1 cellular context compared by ENCODE assay signal in genomic region chr1:29084196-29084521, GRCh38.
TF ChIP-seq lines count a peak whose summit lies in the region.

No MANE protein-coding gene starts in this region.

TF ChIP-seq in K562, 482 proteins besides CTCF, POLR2A, EP300 and RAD21:
- TF ChIP-seq KDM1A (IDR thresholded peaks at IDR 0.05) (peak; percentile 6 to 9; a peak in 1 of 4 replicates), ARNT (IDR thresholded peaks at IDR 0.05) (no peak)
